In genomic region chr14:24332094-24332983, GRCh38 we compare ENCODE assay signal across 8 cellular contexts. TPM values are rescaled to one million over a fixed set of nuclear protein-coding genes. Genes with fewer than 3 reads are reported as not detected.
DNase-seq lines count a peak whose midpoint lies in the region; ATAC-seq, FAIRE-seq and TF ChIP-seq lines count a peak whose summit lies in the region.

No MANE protein-coding gene starts in this region.

- peak overlapping the region; percentile 93 for H3K4me2 ChIP-seq in smooth muscle cell

- peak; percentile 67 for TF ChIP-seq CTCF in smooth muscle cell (IDR thresholded peaks at IDR 0.05; ENCODE audit: borderline replicate concordance, insufficient read depth, poor library complexity, severe bottlenecking)

- ATAC-seq in HG02623 (IDR thresholded peaks at IDR 0.05; ENCODE audit: unreplicated experiment), result peak; percentile 76

- peak; percentile 95 for FAIRE-seq in GM12892 (lab: Jason Lieb, UNC)

- H2AFZ ChIP-seq in smooth muscle cell (ENCODE audit: low read depth), result peak overlapping the region; percentile 83

- WGBS in smooth muscle cell (ENCODE audit: low lambda C conversion rate), result 6% methylated on average over 57 of the region's 62 CpGs

- H3K9me3 ChIP-seq in iPS-18a (ENCODE audit: control insufficient read depth, low read depth, low read length) (no peaks in the 10 kb centered on the region), smooth muscle cell (replicated peaks; ENCODE audit: low read depth) (no peaks in the 10 kb centered on the region)

- H4K20me1 ChIP-seq in smooth muscle cell (ENCODE audit: low read depth), result no peaks in the 10 kb centered on the region

- H3K79me2 ChIP-seq in smooth muscle cell (ENCODE audit: low read depth), result no peaks in the 10 kb centered on the region

- H3K27ac ChIP-seq in iPS-18a (ENCODE audit: low read length) (no peak overlapping the region), smooth muscle cell (ENCODE audit: low read depth) (no peak overlapping the region)

- H3K36me3 ChIP-seq in iPS-18a (ENCODE audit: control insufficient read depth, low read depth, low read length) (no peaks in the 10 kb centered on the region), smooth muscle cell (ENCODE audit: low read depth) (no peaks in the 10 kb centered on the region)

- no peak for TF ChIP-seq POLR2A in GM12892 (IDR thresholded peaks at IDR 0.05; ENCODE audit: low read depth, low read length)

- H3K4me3 ChIP-seq in iPS-18a (ENCODE audit: low read length) (peak overlapping the region; percentile 48), smooth muscle cell (peak overlapping the region; percentile 45)

- H3K9ac ChIP-seq in iPS-18a (ENCODE audit: low read length) (no peak overlapping the region), smooth muscle cell (ENCODE audit: low read depth) (no peak overlapping the region)

- DNase-seq in GM12892 (ENCODE audit: insufficient read length) (peak; percentile 86), NCI-H1048 (lab: John Stamatoyannopoulos, UW) (peak; percentile 57), T-helper 9 cell (peak; percentile 78), astrocyte of the hippocampus (ENCODE audit: low read depth, low spot score) (peak; percentile 78), smooth muscle cell (lab: John Stamatoyannopoulos, UW; ENCODE audit: unreplicated experiment) (no peak), cortex of kidney (lab: John Stamatoyannopoulos, UW) (no peak)

- H3F3A ChIP-seq in smooth muscle cell (ENCODE audit: low read depth), result no peaks in the 10 kb centered on the region

- H3K4me1 ChIP-seq in iPS-18a (ENCODE audit: control insufficient read depth, low read depth, low read length), result peaks cover 3% of the 10 kb centered on the region
- peaks cover 6% of the 10 kb centered on the region for H3K4me1 ChIP-seq in smooth muscle cell (ENCODE audit: low read depth)

- H3K27me3 ChIP-seq in iPS-18a (ENCODE audit: control insufficient read depth, insufficient read depth, low read length) (peaks cover 85% of the 10 kb centered on the region), smooth muscle cell (ENCODE audit: low read depth) (peaks cover 51% of the 10 kb centered on the region)

RNA-seq across cellular contexts. Expression of gene ADCY4, which starts 2.5 kb away (rescaled TPM):
- polyA plus RNA-seq in GM12892 (2012; ENCODE audit: missing spikeins), result 0.83 TPM
- total RNA-seq in smooth muscle cell, result 0.13 and 0.45 TPM in 2 replicates
- 0.66 TPM in 1 of 2 replicates, not detected in the other for polyA plus RNA-seq in smooth muscle cell

RNA-seq across cellular contexts. Expression of gene RIPK3, which starts 7.5 kb away (rescaled TPM):
- 2.8 TPM for polyA plus RNA-seq in GM12892 (2012; ENCODE audit: missing spikeins)
- total RNA-seq in smooth muscle cell, result 1.3 and 1.6 TPM in 2 replicates
- polyA plus RNA-seq in smooth muscle cell, result 1.2 TPM in 1 of 2 replicates, not detected in the other

RNA-seq across cellular contexts. Expression of gene LTB4R, which starts 21.0 kb away (rescaled TPM):
- polyA plus RNA-seq in GM12892 (2012; ENCODE audit: missing spikeins), result 5.1 TPM
- total RNA-seq in smooth muscle cell, result 2.7 and 2.8 TPM in 2 replicates
- 1.6 and 3.2 TPM in 2 replicates for polyA plus RNA-seq in smooth muscle cell

RNA-seq across cellular contexts. Expression of gene LTB4R2, which starts 22.4 kb away (rescaled TPM):
- 3.2 TPM for polyA plus RNA-seq in GM12892 (2012; ENCODE audit: missing spikeins)
- total RNA-seq in smooth muscle cell, result 2.8 and 6.9 TPM in 2 replicates
- polyA plus RNA-seq in smooth muscle cell, result 0.70 and 2.4 TPM in 2 replicates

RNA-seq across cellular contexts. Expression of gene CIDEB, which starts 24.6 kb away (rescaled TPM):
- polyA plus RNA-seq in GM12892 (2012; ENCODE audit: missing spikeins), result 6.1 TPM
- total RNA-seq in smooth muscle cell, result not detected in 2 replicates
- polyA plus RNA-seq in smooth muscle cell, result 0.58 TPM in 1 of 2 replicates, not detected in the other

Comparison
In these comparisons a context has a peak if more than half of its experiments do, and no peak if none do; other contexts are left out.
1. DNase-seq: peak in GM12892 (single experiment), NCI-H1048 (single experiment), T-helper 9 cell (single experiment) and astrocyte of the hippocampus (single experiment); none in smooth muscle cell (single experiment) and cortex of kidney (single experiment).